Comparison of ENCODE assay signal across 14 cellular contexts in the genomic region with DNA sequence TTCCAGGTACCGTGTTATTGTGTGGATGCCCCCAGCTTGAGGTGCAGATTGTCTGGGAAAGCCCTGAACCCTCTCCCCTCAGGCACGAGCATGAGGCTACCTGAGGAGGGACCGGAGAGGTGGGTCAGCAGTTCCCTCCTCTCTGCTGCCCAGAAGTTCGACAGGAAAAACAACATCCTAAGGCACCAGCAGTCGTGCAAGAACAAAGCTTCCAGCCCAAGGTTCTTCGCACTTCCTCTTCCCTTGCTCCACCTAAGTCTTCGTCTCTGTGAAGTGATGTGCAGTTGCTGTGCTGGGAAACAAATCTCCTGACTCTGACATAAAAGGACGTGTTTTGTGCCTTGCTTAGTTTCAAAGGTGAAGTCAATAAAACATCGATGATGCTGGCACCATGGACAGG.
"Had no signal": no experiment of that assay in that cellular context is flagged by ENCODE, and none has a peak within 500 bp of the region (broad histone marks: within the 10 kb centered on the region; RNA-seq: fewer than 3 reads in every experiment).

No MANE protein-coding gene starts in this region.

- H3K36me3 Mint-ChIP-seq: stimulated activated memory B cell treated with anti-CD40 and anti-IgM and Interleukin-4, amounts not matched to agents 10 μg/mL and 1 μg/mL and 100 μg/mL, for 72 hours had no signal

- DNase-seq: activated CD4-positive, alpha-beta T cell treated with anti-CD3 and anti-CD28 coated beads, Interleukin-2, amount 10 ng/mL, durations not matched to agents 24 days and 14 days; activated CD4-positive, CD25-positive, alpha-beta regulatory T cell; activated CD8-positive, alpha-beta memory T cell treated with anti-CD3 and anti-CD28 coated beads, Interleukin-2, amount 50 U/mL, for 48 hours; activated gamma-delta T cell treated with Interleukin-2 at 50 U/mL for 16 hours; activated T-cell treated with anti-CD3 and anti-CD28 coated beads, Interleukin-2, amount 50 U/mL, for 72 hours; amniotic stem cell; caudate nucleus; left ventricle myocardium superior; T-helper 17 cell; thyroid gland had no signal

- H3K4me3 ChIP-seq: thyroid gland had no signal

- H3K27me3 Mint-ChIP-seq: stimulated activated memory B cell treated with anti-CD40 and anti-IgM and Interleukin-4, amounts not matched to agents 10 μg/mL and 1 μg/mL and 100 μg/mL, for 72 hours had no signal

- FAIRE-seq: colon, endometrium had no signal

- H3K36me3 ChIP-seq: thyroid gland had no signal

- H3K4me3 Mint-ChIP-seq: activated CD4-positive, alpha-beta T cell treated with anti-CD3 and anti-CD28 coated beads, Interleukin-2, amount 10 ng/mL, durations not matched to agents 24 days and 14 days; activated naive CD8-positive, alpha-beta T cell; T-helper 17 cell had no signal

- H3K27ac Mint-ChIP-seq: activated CD4-positive, alpha-beta T cell treated with anti-CD3 and anti-CD28 coated beads, Interleukin-2, amount 10 ng/mL, durations not matched to agents 24 days and 14 days; activated naive CD8-positive, alpha-beta T cell; activated T-cell treated with anti-CD3 and anti-CD28 coated beads, Interleukin-2, amount 50 U/mL, for 72 hours; T-helper 17 cell had no signal

- ATAC-seq: T-helper 17 cell had no signal

- H3K9me3 ChIP-seq: thyroid gland had no signal

- H3K27me3 ChIP-seq: thyroid gland had no signal

- H3K4me1 ChIP-seq: thyroid gland had no signal

- H3K9me3 Mint-ChIP-seq: activated CD4-positive, alpha-beta T cell treated with anti-CD3 and anti-CD28 coated beads, Interleukin-2, amount 10 ng/mL, durations not matched to agents 24 days and 14 days had no signal
